2 cellular contexts compared by ENCODE assay signal in genomic region chr1:25899792-25900191, GRCh38.
TF ChIP-seq lines count a peak whose summit lies in the region.

No MANE protein-coding gene starts in this region.

TF ChIP-seq in GM12878, 131 proteins besides CTCF, POLR2A, EP300 and RAD21 (continues in another document):
- TF ChIP-seq, protein P1, sequence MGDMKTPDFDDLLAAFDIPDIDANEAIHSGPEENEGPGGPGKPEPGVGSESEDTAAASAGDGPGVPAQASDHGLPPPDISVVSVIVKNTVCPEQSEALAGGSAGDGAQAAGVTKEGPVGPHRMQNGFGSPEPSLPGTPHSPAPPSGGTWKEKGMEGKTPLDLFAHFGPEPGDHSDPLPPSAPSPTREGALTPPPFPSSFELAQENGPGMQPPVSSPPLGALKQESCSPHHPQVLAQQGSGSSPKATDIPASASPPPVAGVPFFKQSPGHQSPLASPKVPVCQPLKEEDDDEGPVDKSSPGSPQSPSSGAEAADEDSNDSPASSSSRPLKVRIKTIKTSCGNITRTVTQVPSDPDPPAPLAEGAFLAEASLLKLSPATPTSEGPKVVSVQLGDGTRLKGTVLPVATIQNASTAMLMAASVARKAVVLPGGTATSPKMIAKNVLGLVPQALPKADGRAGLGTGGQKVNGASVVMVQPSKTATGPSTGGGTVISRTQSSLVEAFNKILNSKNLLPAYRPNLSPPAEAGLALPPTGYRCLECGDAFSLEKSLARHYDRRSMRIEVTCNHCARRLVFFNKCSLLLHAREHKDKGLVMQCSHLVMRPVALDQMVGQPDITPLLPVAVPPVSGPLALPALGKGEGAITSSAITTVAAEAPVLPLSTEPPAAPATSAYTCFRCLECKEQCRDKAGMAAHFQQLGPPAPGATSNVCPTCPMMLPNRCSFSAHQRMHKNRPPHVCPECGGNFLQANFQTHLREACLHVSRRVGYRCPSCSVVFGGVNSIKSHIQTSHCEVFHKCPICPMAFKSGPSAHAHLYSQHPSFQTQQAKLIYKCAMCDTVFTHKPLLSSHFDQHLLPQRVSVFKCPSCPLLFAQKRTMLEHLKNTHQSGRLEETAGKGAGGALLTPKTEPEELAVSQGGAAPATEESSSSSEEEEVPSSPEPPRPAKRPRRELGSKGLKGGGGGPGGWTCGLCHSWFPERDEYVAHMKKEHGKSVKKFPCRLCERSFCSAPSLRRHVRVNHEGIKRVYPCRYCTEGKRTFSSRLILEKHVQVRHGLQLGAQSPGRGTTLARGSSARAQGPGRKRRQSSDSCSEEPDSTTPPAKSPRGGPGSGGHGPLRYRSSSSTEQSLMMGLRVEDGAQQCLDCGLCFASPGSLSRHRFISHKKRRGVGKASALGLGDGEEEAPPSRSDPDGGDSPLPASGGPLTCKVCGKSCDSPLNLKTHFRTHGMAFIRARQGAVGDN (IDR thresholded peaks at IDR 0.05), result no peak
- TF ChIP-seq NR2C1 (IDR thresholded peaks at IDR 0.05), result no peak
- no peak for TF ChIP-seq MEF2A (IDR thresholded peaks at IDR 0.05; ENCODE audit: insufficient read depth, low read depth, low read length)
- TF ChIP-seq, protein P2, sequence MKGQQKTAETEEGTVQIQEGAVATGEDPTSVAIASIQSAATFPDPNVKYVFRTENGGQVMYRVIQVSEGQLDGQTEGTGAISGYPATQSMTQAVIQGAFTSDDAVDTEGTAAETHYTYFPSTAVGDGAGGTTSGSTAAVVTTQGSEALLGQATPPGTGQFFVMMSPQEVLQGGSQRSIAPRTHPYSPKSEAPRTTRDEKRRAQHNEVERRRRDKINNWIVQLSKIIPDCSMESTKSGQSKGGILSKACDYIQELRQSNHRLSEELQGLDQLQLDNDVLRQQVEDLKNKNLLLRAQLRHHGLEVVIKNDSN (IDR thresholded peaks at IDR 0.05; ENCODE audit: borderline replicate concordance, extremely low read length, insufficient read depth, low read depth, low read length), result no peak
- no peak for TF ChIP-seq JUNB (IDR thresholded peaks at IDR 0.05)
- no peak for TF ChIP-seq REST (IDR thresholded peaks at IDR 0.05; ENCODE audit: low read depth, low read length)
- TF ChIP-seq ZBED1 (IDR thresholded peaks at IDR 0.05; ENCODE audit: borderline replicate concordance), result no peak
- no peak for TF ChIP-seq POU2F2 (IDR thresholded peaks at IDR 0.05; ENCODE audit: borderline replicate concordance, low read depth, low read length)
- no peak for TF ChIP-seq EED (IDR thresholded peaks at IDR 0.05; ENCODE audit: low read depth)
- no peak for TF ChIP-seq PML (IDR thresholded peaks at IDR 0.05; ENCODE audit: low read length)
- TF ChIP-seq KAT2A (conservative IDR thresholded peaks at IDR 0.05; ENCODE audit: control insufficient read depth, low read depth, low read length), result no peak
- TF ChIP-seq, protein P3, sequence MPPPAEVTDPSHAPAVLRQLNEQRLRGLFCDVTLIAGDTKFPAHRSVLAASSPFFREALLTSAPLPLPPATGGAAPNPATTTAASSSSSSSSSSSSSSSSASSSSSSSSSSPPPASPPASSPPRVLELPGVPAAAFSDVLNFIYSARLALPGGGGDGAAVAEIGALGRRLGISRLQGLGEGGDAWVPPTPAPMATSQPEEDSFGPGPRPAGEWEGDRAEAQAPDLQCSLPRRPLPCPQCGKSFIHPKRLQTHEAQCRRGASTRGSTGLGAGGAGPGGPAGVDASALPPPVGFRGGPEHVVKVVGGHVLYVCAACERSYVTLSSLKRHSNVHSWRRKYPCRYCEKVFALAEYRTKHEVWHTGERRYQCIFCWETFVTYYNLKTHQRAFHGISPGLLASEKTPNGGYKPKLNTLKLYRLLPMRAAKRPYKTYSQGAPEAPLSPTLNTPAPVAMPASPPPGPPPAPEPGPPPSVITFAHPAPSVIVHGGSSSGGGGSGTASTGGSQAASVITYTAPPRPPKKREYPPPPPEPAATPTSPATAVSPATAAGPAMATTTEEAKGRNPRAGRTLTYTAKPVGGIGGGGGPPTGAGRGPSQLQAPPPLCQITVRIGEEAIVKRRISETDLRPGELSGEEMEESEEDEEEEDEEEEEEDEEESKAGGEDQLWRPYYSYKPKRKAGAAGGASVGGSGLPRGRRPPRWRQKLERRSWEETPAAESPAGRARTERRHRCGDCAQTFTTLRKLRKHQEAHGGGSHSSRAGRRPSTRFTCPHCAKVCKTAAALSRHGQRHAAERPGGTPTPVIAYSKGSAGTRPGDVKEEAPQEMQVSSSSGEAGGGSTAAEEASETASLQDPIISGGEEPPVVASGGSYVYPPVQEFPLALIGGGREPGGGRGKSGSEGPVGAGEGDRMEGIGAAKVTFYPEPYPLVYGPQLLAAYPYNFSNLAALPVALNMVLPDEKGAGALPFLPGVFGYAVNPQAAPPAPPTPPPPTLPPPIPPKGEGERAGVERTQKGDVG (CRISPR knock-in tag; IDR thresholded peaks at IDR 0.05), result no peak
- no peak for TF ChIP-seq NFYA (IDR thresholded peaks at IDR 0.05; ENCODE audit: borderline replicate concordance, low read depth, low read length)

TF ChIP-seq in neural cell, 6 proteins besides CTCF, POLR2A, EP300 and RAD21:
- TF ChIP-seq SMC3 (conservative IDR thresholded peaks at IDR 0.05; ENCODE audit: poor library complexity), result no peak
- TF ChIP-seq MXI1 (conservative IDR thresholded peaks at IDR 0.05; ENCODE audit: poor library complexity, severe bottlenecking), result peak; percentile 41
- no peak for TF ChIP-seq REST (IDR thresholded peaks at IDR 0.05; ENCODE audit: borderline replicate concordance)
- no peak for TF ChIP-seq POLR2AphosphoS5 (IDR thresholded peaks at IDR 0.05)
